ENCODE assay signal across 25 cellular contexts in the genomic region with DNA sequence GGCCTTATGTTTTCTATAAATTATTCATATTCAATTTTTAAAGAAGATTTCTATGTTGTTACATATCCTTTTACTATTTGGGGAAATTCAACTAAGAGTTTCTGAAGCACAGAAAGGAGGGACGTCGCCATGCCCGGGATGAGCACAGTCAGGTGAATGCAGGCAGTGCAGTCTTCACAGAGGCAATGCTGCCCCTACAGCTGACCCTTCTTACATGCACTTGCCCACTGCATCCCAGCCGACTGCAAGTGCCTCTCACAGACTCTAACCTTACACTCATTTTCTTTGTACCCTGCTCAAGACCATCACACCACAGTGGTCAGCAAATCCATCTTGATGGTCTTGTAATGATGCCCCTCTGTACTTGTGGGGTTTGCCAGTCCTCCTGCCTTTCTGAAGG.
DNase-seq lines count a peak whose midpoint lies in the region; FAIRE-seq and TF ChIP-seq lines count a peak whose summit lies in the region.
"Had no signal": no experiment of that assay in that cellular context is flagged by ENCODE, and none has a peak within 500 bp of the region (broad histone marks: within the 10 kb centered on the region; RNA-seq: fewer than 3 reads in every experiment).

No MANE protein-coding gene starts in this region.

- H2BK12ac ChIP-seq in H9 (ENCODE audit: insufficient read length, low read depth, low read length) (no peak overlapping the region), H1 (ENCODE audit: low read depth, low read length) (no peak overlapping the region)

- H2BK5ac ChIP-seq in H9 (ENCODE audit: insufficient read length, low read length) (no peak overlapping the region), H1 (ENCODE audit: low read depth, low read length) (no peak overlapping the region)

- no peak overlapping the region for H3K9ac ChIP-seq in H9 (ENCODE audit: extremely low read depth, insufficient read length, low read length)
- no peak overlapping the region for H3K9ac ChIP-seq in H1 (replicated peaks in 1 of 4; ENCODE audit: extremely low read depth in 1 of 4, low read depth in 3 of 4, low read length in 3 of 4)
- no peak overlapping the region for H3K9ac ChIP-seq in neural progenitor cell
- H3K9ac ChIP-seq: BLaER1 had no signal

- no peaks in the 10 kb centered on the region for H3K9me3 ChIP-seq in H9 (ENCODE audit: control insufficient read depth, low read depth, low read length)
- H3K9me3 ChIP-seq in H1 (ENCODE audit: insufficient read depth in 2 of 2, low read depth in 1 of 2, low read length in 1 of 2) = peaks cover 8% of the 10 kb centered on the region in 2 experiments; a peak in 2 of 4 replicates
- H3K9me3 ChIP-seq in neural progenitor cell (ENCODE audit: low read depth) = no peaks in the 10 kb centered on the region
- H3K9me3 ChIP-seq in CD8-positive, alpha-beta memory T cell (ENCODE audit: low read length) = no peaks in the 10 kb centered on the region
- H3K9me3 ChIP-seq: BE2C, BLaER1, Caco-2 had no signal

- POLR2A ChIA-PET in H1 (lab: Charles Lee; ENCODE audit: partially characterized antibody) = no interaction called here
- POLR2A ChIA-PET in CD8-positive, alpha-beta memory T cell (lab: Charles Lee) = no interaction called here

- peak; percentile 32; the same call in 2 of the 3 replicates for TF ChIP-seq CTCF in H9 (conservative IDR thresholded peaks at IDR 0.05)
- TF ChIP-seq CTCF in H1 (IDR thresholded peaks at IDR 0.05; ENCODE audit: control extremely low read depth in 1 of 3, insufficient read depth in 1 of 3, low read depth in 1 of 3, low read length in 3 of 3) = peak; percentile 9 to 41 (median 26); a peak in 2 of 4 replicates
- TF ChIP-seq CTCF in neural progenitor cell (IDR thresholded peaks at IDR 0.05) = peak; percentile 10

- H3K27ac Mint-ChIP-seq in H9 (no peak overlapping the region), neural progenitor cell (no peak overlapping the region)
- H3K27ac Mint-ChIP-seq in CD8-positive, alpha-beta memory T cell = no peak overlapping the region
- H3K27ac Mint-ChIP-seq in activated T-helper 2 cell treated with anti-CD3 and anti-CD28 coated beads, Interferon-gamma antibody, Interleukin-2, Interleukin-4, amounts not matched to agents 10 μg/mL and 5 μg/mL and 100 μg/mL, durations not matched to agents 14 hours and 24 hours and 36 hours = no peak overlapping the region
- H3K27ac Mint-ChIP-seq: CD4-positive, alpha-beta memory T cell; CD4-positive, CD25-positive, alpha-beta regulatory T cell had no signal

- H3K36me3 ChIP-seq in H1 (ENCODE audit: control insufficient read depth in 2 of 4, insufficient read depth in 4 of 4, low read length in 3 of 4) = no peaks in the 10 kb centered on the region
- no peaks in the 10 kb centered on the region for H3K36me3 ChIP-seq in neural progenitor cell
- no peaks in the 10 kb centered on the region for H3K36me3 ChIP-seq in CD8-positive, alpha-beta memory T cell (ENCODE audit: insufficient read depth, low read length)
- H3K36me3 ChIP-seq: BLaER1 had no signal

- no peak overlapping the region for H2BK20ac ChIP-seq in H9 (ENCODE audit: low read depth, low read length, poor library complexity, severe bottlenecking)
- no peak overlapping the region for H2BK20ac ChIP-seq in H1 (ENCODE audit: low read length)

- H3K27ac ChIP-seq in H9 (ENCODE audit: insufficient read length, low read depth, low read length) = no peak overlapping the region
- H3K27ac ChIP-seq in H1 (ENCODE audit: low read depth, low read length) = no peak overlapping the region
- H3K27ac ChIP-seq in neural progenitor cell = no peak overlapping the region
- no peak overlapping the region for H3K27ac ChIP-seq in CD8-positive, alpha-beta memory T cell (ENCODE audit: low read depth, low read length)
- H3K27ac ChIP-seq: BLaER1 had no signal

- H3K56ac ChIP-seq in H9 (ENCODE audit: insufficient read length, low read depth, low read length) (no peak overlapping the region), H1 (replicated peaks; ENCODE audit: insufficient read length, low read depth, low read length) (no peak overlapping the region)

- no peaks in the 10 kb centered on the region for H3K23me2 ChIP-seq in H9 (ENCODE audit: insufficient read length, low read depth, low read length, poor library complexity, severe bottlenecking)
- H3K23me2 ChIP-seq in H1 (ENCODE audit: low read depth, low read length) = no peaks in the 10 kb centered on the region

- no peaks in the 10 kb centered on the region for H3K79me1 ChIP-seq in H9 (ENCODE audit: insufficient read depth, low read depth, low read length, poor library complexity, severe bottlenecking)
- no peaks in the 10 kb centered on the region for H3K79me1 ChIP-seq in H1 (ENCODE audit: low read depth, low read length)

- H3K23ac ChIP-seq in H9 (ENCODE audit: insufficient read length, low read depth, low read length) = no peak overlapping the region
- H3K23ac ChIP-seq in H1 (ENCODE audit: insufficient read length) = no peak overlapping the region

- H3K4me3 ChIP-seq in H1 (ENCODE audit: extremely low read depth in 1 of 4, insufficient read depth in 2 of 4, low read depth in 3 of 4, low read length in 4 of 4) (no peak overlapping the region), neural progenitor cell (no peak overlapping the region)
- no peak overlapping the region for H3K4me3 ChIP-seq in CD8-positive, alpha-beta memory T cell (ENCODE audit: low read length)
- H3K4me3 ChIP-seq: BLaER1, GM12878 had no signal

- H3K4me3 Mint-ChIP-seq in H9 (no peak overlapping the region), neural progenitor cell (no peak overlapping the region)
- H3K4me3 Mint-ChIP-seq in CD8-positive, alpha-beta memory T cell = no peak overlapping the region
- H3K4me3 Mint-ChIP-seq in activated T-helper 2 cell treated with anti-CD3 and anti-CD28 coated beads, Interferon-gamma antibody, Interleukin-2, Interleukin-4, amounts not matched to agents 10 μg/mL and 5 μg/mL and 100 μg/mL, durations not matched to agents 14 hours and 24 hours and 36 hours (ENCODE audit: low read depth) = no peak overlapping the region
- H3K4me3 Mint-ChIP-seq: CD14-positive monocyte; CD4-positive, alpha-beta memory T cell; CD4-positive, CD25-positive, alpha-beta regulatory T cell had no signal

- no peak for FAIRE-seq in H1 (lab: Jason Lieb, UNC)
- FAIRE-seq: A204.1, D721Med, G401.6, GM12878, GM12892, GM18507 had no signal

- H4K8ac ChIP-seq in H9 (replicated peaks; ENCODE audit: insufficient read length, low read depth, low read length) (no peak overlapping the region), H1 (ENCODE audit: extremely low read depth, insufficient read depth, low read length) (no peak overlapping the region)

- no peak overlapping the region for H3K18ac ChIP-seq in H9 (ENCODE audit: insufficient read length, low read depth, low read length)
- H3K18ac ChIP-seq in H1 (ENCODE audit: extremely low read depth, low read length) = no peak overlapping the region

- H3K4me2 ChIP-seq in H9 (ENCODE audit: insufficient read depth, insufficient read length, low read length) (no peak overlapping the region), H1 (ENCODE audit: insufficient read depth in 1 of 2, low read depth in 2 of 2, low read length in 2 of 2) (no peak overlapping the region), neural progenitor cell (no peak overlapping the region)
- H3K4me2 ChIP-seq: BLaER1 had no signal

- H4K20me1 ChIP-seq in H9 (ENCODE audit: control insufficient read depth, insufficient read depth, insufficient read length) (no peaks in the 10 kb centered on the region), H1 (replicated peaks in 1 of 2; ENCODE audit: control insufficient read depth in 1 of 2, insufficient read depth in 2 of 2, low read length in 2 of 2) (peaks cover 0 to 2% of the 10 kb centered on the region in 2 experiments), neural progenitor cell (ENCODE audit: low read depth) (no peaks in the 10 kb centered on the region)
- H4K20me1 ChIP-seq: BLaER1 had no signal

- H3F3A ChIP-seq in neural progenitor cell (ENCODE audit: low read depth) = no peaks in the 10 kb centered on the region

- H3K14ac ChIP-seq in H9 (ENCODE audit: insufficient read depth, low read length) = no peak overlapping the region
- no peak overlapping the region for H3K14ac ChIP-seq in H1 (ENCODE audit: insufficient read length)

- CTCF ChIA-PET in H1 (lab: Charles Lee; ENCODE audit: partially characterized antibody) = interaction anchor here (1.1 to 1.2 kb wide), 2 partner anchors 9 to 174 kb away, joined by 3 to 4 read pairs; no protein-coding TSS in a partner anchor
- CTCF ChIA-PET in CD8-positive, alpha-beta memory T cell (lab: Charles Lee) = no interaction called here

- H4K5ac ChIP-seq in H9 (ENCODE audit: insufficient read length, low read depth, low read length) (no peak overlapping the region), H1 (ENCODE audit: insufficient read length, low read depth, low read length) (no peak overlapping the region)

- H2BK120ac ChIP-seq in H9 (ENCODE audit: low read depth, low read length, poor library complexity, severe bottlenecking) (no peak overlapping the region), H1 (replicated peaks; ENCODE audit: low read depth, low read length) (no peak overlapping the region)

- H3K4me1 Mint-ChIP-seq in H9 (peaks cover 4% of the 10 kb centered on the region in 2 experiments; a peak in 3 of 4 replicates), neural progenitor cell (peaks cover 4% of the 10 kb centered on the region)
- H3K4me1 Mint-ChIP-seq in CD8-positive, alpha-beta memory T cell = no peaks in the 10 kb centered on the region
- no peaks in the 10 kb centered on the region for H3K4me1 Mint-ChIP-seq in activated T-helper 2 cell treated with anti-CD3 and anti-CD28 coated beads, Interferon-gamma antibody, Interleukin-2, Interleukin-4, amounts not matched to agents 10 μg/mL and 5 μg/mL and 100 μg/mL, durations not matched to agents 14 hours and 24 hours and 36 hours (ENCODE audit: low read depth)
- H3K4me1 Mint-ChIP-seq: CD14-positive monocyte; CD4-positive, alpha-beta memory T cell; CD4-positive, CD25-positive, alpha-beta regulatory T cell had no signal

- H3K4ac ChIP-seq in H9 (ENCODE audit: low read depth, low read length) (no peak overlapping the region), H1 (replicated peaks; ENCODE audit: insufficient read length, low read depth, low read length) (no peak overlapping the region)

- no peak overlapping the region for H3T11ph ChIP-seq in H9 (ENCODE audit: low read length)

- no peaks in the 10 kb centered on the region for H3K27me3 ChIP-seq in H9 (ENCODE audit: insufficient read depth, low read length)
- no peaks in the 10 kb centered on the region for H3K27me3 ChIP-seq in H1 (replicated peaks in 1 of 4; ENCODE audit: control insufficient read depth in 3 of 4, extremely low read depth in 1 of 4, insufficient read depth in 3 of 4, low read length in 3 of 4)
- no peaks in the 10 kb centered on the region for H3K27me3 ChIP-seq in neural progenitor cell
- H3K27me3 ChIP-seq in CD8-positive, alpha-beta memory T cell (ENCODE audit: insufficient read depth, low read length, poor library complexity, severe bottlenecking) = no peaks in the 10 kb centered on the region
- H3K27me3 ChIP-seq: BE2C, BLaER1 had no signal

- no peak; a peak in 1 of 4 replicates for TF ChIP-seq RAD21 in H1 (IDR thresholded peaks at IDR 0.05 in 1 of 2, conservative IDR thresholded peaks at IDR 0.05 in 1 of 2; ENCODE audit: low read depth in 2 of 2, low read length in 2 of 2)

- H3K27me3 Mint-ChIP-seq in H9 (ENCODE audit: low read depth) (no peaks in the 10 kb centered on the region), neural progenitor cell (ENCODE audit: insufficient read depth, low read depth) (no peaks in the 10 kb centered on the region)
- H3K27me3 Mint-ChIP-seq in CD8-positive, alpha-beta memory T cell = peaks cover 8 to 15% of the 10 kb centered on the region in 2 donors
- peaks cover 15% of the 10 kb centered on the region for H3K27me3 Mint-ChIP-seq in activated T-helper 2 cell treated with anti-CD3 and anti-CD28 coated beads, Interferon-gamma antibody, Interleukin-2, Interleukin-4, amounts not matched to agents 10 μg/mL and 5 μg/mL and 100 μg/mL, durations not matched to agents 14 hours and 24 hours and 36 hours (ENCODE audit: low read depth)

- H2AFZ ChIP-seq in H9 (ENCODE audit: low read length) (no peak overlapping the region), H1 (ENCODE audit: low read length) (no peak overlapping the region), neural progenitor cell (replicated peaks) (no peak overlapping the region)

- H4K91ac ChIP-seq in H9 (ENCODE audit: insufficient read length, low read depth, low read length) = no peak overlapping the region
- no peak overlapping the region for H4K91ac ChIP-seq in H1 (replicated peaks; ENCODE audit: insufficient read length, low read length)

- no CpG with 5 or more reads among the region's 4 CpGs for WGBS in H9 (ENCODE audit: extremely low coverage, insufficient read length, low lambda C conversion rate)
- WGBS in H1 (ENCODE audit: extremely low coverage in 1 of 2, insufficient coverage in 1 of 2, insufficient read length in 1 of 2, insufficient replicate concordance in 2 of 2, low coverage in 1 of 2, low lambda C conversion rate in 2 of 2, missing lambda C conversion rate in 1 of 2), 2 experiments = 74% methylated on average over 4 of the region's 4 CpGs; no CpG with 5 or more reads in 1 of the 2 experiments

- H2AK5ac ChIP-seq in H9 (ENCODE audit: insufficient read length, low read length) = no peak overlapping the region
- H2AK5ac ChIP-seq in H1 (ENCODE audit: low read depth, low read length) = no peak overlapping the region

- intact Hi-C loops in activated T-helper 2 cell treated with anti-CD3 and anti-CD28 coated beads, Interferon-gamma antibody, Interleukin-2, Interleukin-4, amounts not matched to agents 10 μg/mL and 5 μg/mL and 100 μg/mL, durations not matched to agents 14 hours and 24 hours and 36 hours (cut with micrococcal nuclease) = no loop called here

- TF ChIP-seq EP300 in H1 (IDR thresholded peaks at IDR 0.05; ENCODE audit: borderline replicate concordance in 1 of 2, low read depth in 2 of 2, low read length in 2 of 2) = no peak

- H3K79me2 ChIP-seq in H9 (ENCODE audit: insufficient read depth, low read length) (no peaks in the 10 kb centered on the region), H1 (ENCODE audit: control insufficient read depth in 1 of 2, insufficient read depth in 2 of 2, low read length in 2 of 2) (no peaks in the 10 kb centered on the region), neural progenitor cell (ENCODE audit: low read depth) (no peaks in the 10 kb centered on the region)

- DNase-seq in H9 (no peak), H1 (ENCODE audit: low read depth in 1 of 2, low spot score in 2 of 2) (no peak), neural progenitor cell (ENCODE audit: low spot score) (no peak), dedifferentiated amniotic fluid mesenchymal stem cell (ENCODE audit: extremely low spot score) (no peak), OCI-M1 (lab: John Stamatoyannopoulos, UW) (no peak)
- DNase-seq in CD8-positive, alpha-beta memory T cell = no peak
- DNase-seq in activated T-helper 2 cell treated with anti-CD3 and anti-CD28 coated beads, Interferon-gamma antibody, Interleukin-2, Interleukin-4, amounts not matched to agents 10 μg/mL and 5 μg/mL and 100 μg/mL, durations not matched to agents 14 hours and 24 hours and 36 hours (ENCODE audit: low spot score) = no peak
- DNase-seq: 8988T; ACHN; BE2C; C1 segment of cervical spinal cord; Caco-2; Calu3; CD4-positive, alpha-beta memory T cell; CD4-positive, CD25-positive, alpha-beta regulatory T cell; DMS79 treated with DMSO at 0.1 percent for 48 hours; GF-D8 had no signal

- H3K9me3 Mint-ChIP-seq in H9 = no peaks in the 10 kb centered on the region
- H3K9me3 Mint-ChIP-seq in neural progenitor cell = no peaks in the 10 kb centered on the region
- peaks cover 0 to 2% (median 0%) of the 10 kb centered on the region in 5 donors for H3K9me3 Mint-ChIP-seq in CD8-positive, alpha-beta memory T cell
- H3K9me3 Mint-ChIP-seq in activated T-helper 2 cell treated with anti-CD3 and anti-CD28 coated beads, Interferon-gamma antibody, Interleukin-2, Interleukin-4, amounts not matched to agents 10 μg/mL and 5 μg/mL and 100 μg/mL, durations not matched to agents 14 hours and 24 hours and 36 hours = no peaks in the 10 kb centered on the region
- H3K9me3 Mint-ChIP-seq: CD4-positive, CD25-positive, alpha-beta regulatory T cell had no signal

- H2BK15ac ChIP-seq in H9 (ENCODE audit: low read depth, low read length) = no peak overlapping the region
- no peak overlapping the region for H2BK15ac ChIP-seq in H1 (ENCODE audit: low read length)

- H3K4me1 ChIP-seq in H9 (ENCODE audit: insufficient read depth, low read length) (no peaks in the 10 kb centered on the region), H1 (replicated peaks in 1 of 4; ENCODE audit: control insufficient read depth in 3 of 4, insufficient read depth in 4 of 4, low read length in 3 of 4) (no peaks in the 10 kb centered on the region), neural progenitor cell (no peaks in the 10 kb centered on the region)
- no peaks in the 10 kb centered on the region for H3K4me1 ChIP-seq in CD8-positive, alpha-beta memory T cell (ENCODE audit: insufficient read depth, low read length)
- H3K4me1 ChIP-seq: BE2C, BLaER1, Caco-2 had no signal

- no peak for TF ChIP-seq POLR2A in H1 (IDR thresholded peaks at IDR 0.05; ENCODE audit: control extremely low read depth in 1 of 2, low read depth in 2 of 2, low read length in 2 of 2)

- H3K36me3 Mint-ChIP-seq in H9 (ENCODE audit: insufficient read depth in 1 of 3, low read depth in 3 of 3) (no peaks in the 10 kb centered on the region; a peak in 1 of 7 replicates), neural progenitor cell (peaks cover 40% of the 10 kb centered on the region)
- no peaks in the 10 kb centered on the region for H3K36me3 Mint-ChIP-seq in CD8-positive, alpha-beta memory T cell
- H3K36me3 Mint-ChIP-seq in activated T-helper 2 cell treated with anti-CD3 and anti-CD28 coated beads, Interferon-gamma antibody, Interleukin-2, Interleukin-4, amounts not matched to agents 10 μg/mL and 5 μg/mL and 100 μg/mL, durations not matched to agents 14 hours and 24 hours and 36 hours (ENCODE audit: low read depth) = no peaks in the 10 kb centered on the region
- H3K36me3 Mint-ChIP-seq: CD14-positive monocyte; CD4-positive, alpha-beta memory T cell; CD4-positive, CD25-positive, alpha-beta regulatory T cell had no signal
